20 cellular contexts compared by ENCODE assay signal in the genomic region with DNA sequence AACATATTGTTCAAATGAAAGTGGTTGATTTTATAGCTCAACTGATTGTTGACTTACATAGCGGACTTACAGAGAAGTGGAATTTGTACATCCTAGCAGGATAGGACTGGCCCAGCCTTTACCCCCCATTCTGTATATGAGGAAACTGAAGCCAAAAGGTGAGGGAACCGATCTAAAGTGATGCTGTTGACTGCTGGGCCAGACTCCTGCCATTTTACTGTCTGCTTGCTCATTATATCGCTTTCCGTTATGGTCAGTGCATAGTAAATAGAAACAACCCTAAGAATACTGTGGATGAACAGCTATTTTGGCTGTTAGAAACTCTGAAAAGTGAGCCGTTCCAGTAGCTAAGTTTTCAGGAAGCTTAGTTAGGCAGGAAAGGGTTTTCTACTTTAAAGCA. TPM values are rescaled to one million over a fixed set of nuclear protein-coding genes. Genes with fewer than 3 reads are reported as not detected.
DNase-seq lines count a peak whose midpoint lies in the region; ATAC-seq, FAIRE-seq and TF ChIP-seq lines count a peak whose summit lies in the region.
"Had no signal": no experiment of that assay in that cellular context is flagged by ENCODE, and none has a peak within 500 bp of the region (broad histone marks: within the 10 kb centered on the region; RNA-seq: fewer than 3 reads in every experiment).

No MANE protein-coding gene starts in this region.

- peak overlapping the region; percentile 38 to 89 (median 79) for H3K4me3 Mint-ChIP-seq in CD4-positive, alpha-beta memory T cell
- peak overlapping the region; percentile 81 for H3K4me3 Mint-ChIP-seq in activated CD8-positive, alpha-beta T cell treated with anti-CD3 and anti-CD28 coated beads for 36 hours
- peak overlapping the region; percentile 67 to 93 (median 86) for H3K4me3 Mint-ChIP-seq in naive thymus-derived CD8-positive, alpha-beta T cell
- H3K4me3 Mint-ChIP-seq: GM23338 had no signal

- CTCF ChIA-PET in CD4-positive, alpha-beta memory T cell (lab: Charles Lee; ENCODE audit: partially characterized antibody), result interaction anchor here (0.8 to 4.9 kb wide), 3 partner anchors 17 to 81 kb away, joined by 3 to 30 read pairs (median 5); no protein-coding TSS in a partner anchor
- CTCF ChIA-PET in activated CD8-positive, alpha-beta T cell treated with anti-CD3 and anti-CD28 coated beads for 36 hours (lab: Charles Lee), result interaction anchor here (0.7 to 0.8 kb wide), 2 partner anchors 17 to 42 kb away, joined by 3 to 4 read pairs; no protein-coding TSS in a partner anchor

- TF ChIP-seq POLR2A in GM12892 (IDR thresholded peaks at IDR 0.05; ENCODE audit: low read depth, low read length) (no peak), vagina (IDR thresholded peaks at IDR 0.05) (no peak)

- no peak for DNase-seq in CD4-positive, alpha-beta memory T cell
- DNase-seq in GM12892 (ENCODE audit: insufficient read length) (no peak), vagina (ENCODE audit: extremely low spot score in 2 of 2) (no peak), NCI-H146 treated with DMSO at 0.1 percent for 48 hours (lab: John Stamatoyannopoulos, UW; ENCODE audit: unreplicated experiment) (no peak), D721Med (ENCODE audit: insufficient read length, low spot score) (no peak)
- DNase-seq in activated CD8-positive, alpha-beta T cell treated with anti-CD3 and anti-CD28 coated beads for 36 hours, result no peak
- DNase-seq in naive thymus-derived CD8-positive, alpha-beta T cell, result no peak
- DNase-seq: activated CD4-positive, alpha-beta T cell treated with anti-CD3 and anti-CD28 coated beads for 4 hours; central memory CD4-positive, alpha-beta T cell; Karpas-422; mucosa of descending colon; NCI-H1694 treated with DMSO at 0.1 percent for 48 hours; NCI-H524 treated with DMSO at 0.1 percent for 48 hours; psoas muscle; stimulated activated CD8-positive, alpha-beta memory T cell treated with anti-CD3 and anti-CD28 coated beads, Interleukin-4, amount 100 ng/mL, for 48 hours; uterus had no signal

- no peak for ATAC-seq in activated CD8-positive, alpha-beta T cell treated with anti-CD3 and anti-CD28 coated beads for 36 hours
- ATAC-seq in naive thymus-derived CD8-positive, alpha-beta T cell, result no peak
- no peak for ATAC-seq in HG03342 (IDR thresholded peaks at IDR 0.05; ENCODE audit: unreplicated experiment)
- ATAC-seq: GM23338, Panc1 had no signal

- H3K4me1 Mint-ChIP-seq in CD4-positive, alpha-beta memory T cell, result peaks cover 52 to 89% (median 62%) of the 10 kb centered on the region in 4 donors
- peaks cover 79% of the 10 kb centered on the region for H3K4me1 Mint-ChIP-seq in activated CD8-positive, alpha-beta T cell treated with anti-CD3 and anti-CD28 coated beads for 36 hours (ENCODE audit: low read depth)
- peaks cover 41 to 91% (median 85%) of the 10 kb centered on the region in 4 donors for H3K4me1 Mint-ChIP-seq in naive thymus-derived CD8-positive, alpha-beta T cell
- H3K4me1 Mint-ChIP-seq: GM23338 had no signal

- peak overlapping the region; percentile 81 for H3K27ac ChIP-seq in CD4-positive, alpha-beta memory T cell (ENCODE audit: low read depth, low read length)
- H3K27ac ChIP-seq in vagina, result no peak overlapping the region
- H3K27ac ChIP-seq: C4-2B, psoas muscle, uterus had no signal

- POLR2A ChIA-PET in CD4-positive, alpha-beta memory T cell (lab: Charles Lee; ENCODE audit: partially characterized antibody), result interaction anchor here (1.0 to 8.1 kb wide), 8 partner anchors 16 to 32 kb away, joined by 3 to 188 read pairs (median 6); a partner anchor contains a TSS
- POLR2A ChIA-PET in activated CD8-positive, alpha-beta T cell treated with anti-CD3 and anti-CD28 coated beads for 36 hours (lab: Charles Lee), result interaction anchor here (0.6 to 2.2 kb wide), 8 partner anchors 13 to 32 kb away, joined by 3 to 7 read pairs (median 3); no protein-coding TSS in a partner anchor
- POLR2A ChIA-PET in naive thymus-derived CD8-positive, alpha-beta T cell (lab: Charles Lee), result interaction anchor here (1.1 to 7.0 kb wide), 6 partner anchors 10 to 30 kb away, joined by 3 to 103 read pairs (median 14); a partner anchor contains a TSS

- intact Hi-C loops in CD4-positive, alpha-beta memory T cell (cut with micrococcal nuclease), result loop anchor here (1.0 kb wide), 2 partner anchors 17 to 32 kb away; a partner anchor contains a TSS
- intact Hi-C loops in activated CD8-positive, alpha-beta T cell treated with anti-CD3 and anti-CD28 coated beads for 36 hours (cut with micrococcal nuclease), result loop anchor here (2.0 kb wide), 1 partner anchor 29 kb away; no protein-coding TSS in a partner anchor
- intact Hi-C loops in vagina (cut with DNase I), result no loop called here

- peaks cover 0 to 10% of the 10 kb centered on the region in 2 donors for H3K36me3 Mint-ChIP-seq in CD4-positive, alpha-beta memory T cell
- peaks cover 27% of the 10 kb centered on the region for H3K36me3 Mint-ChIP-seq in activated CD8-positive, alpha-beta T cell treated with anti-CD3 and anti-CD28 coated beads for 36 hours (ENCODE audit: low read depth)
- peaks cover 0 to 16% (median 0%) of the 10 kb centered on the region in 3 donors for H3K36me3 Mint-ChIP-seq in naive thymus-derived CD8-positive, alpha-beta T cell

- H3K9me3 Mint-ChIP-seq in CD4-positive, alpha-beta memory T cell, result peaks cover 0 to 1% (median 0%) of the 10 kb centered on the region in 8 donors
- no peaks in the 10 kb centered on the region for H3K9me3 Mint-ChIP-seq in activated CD8-positive, alpha-beta T cell treated with anti-CD3 and anti-CD28 coated beads for 36 hours
- no peaks in the 10 kb centered on the region for H3K9me3 Mint-ChIP-seq in naive thymus-derived CD8-positive, alpha-beta T cell
- H3K9me3 Mint-ChIP-seq: GM23338 had no signal

- peak; percentile 87 for FAIRE-seq in GM12892 (lab: Jason Lieb, UNC)
- no peak for FAIRE-seq in D721Med (lab: Jason Lieb, UNC)

- H3K27ac Mint-ChIP-seq in CD4-positive, alpha-beta memory T cell, result peak overlapping the region; percentile 92 to 100 (median 99)
- H3K27ac Mint-ChIP-seq in activated CD8-positive, alpha-beta T cell treated with anti-CD3 and anti-CD28 coated beads for 36 hours, result peak overlapping the region; percentile 98
- peak overlapping the region; percentile 97 to 100 (median 99) for H3K27ac Mint-ChIP-seq in naive thymus-derived CD8-positive, alpha-beta T cell
- H3K27ac Mint-ChIP-seq: GM23338 had no signal

- no peak for TF ChIP-seq CTCF in activated CD8-positive, alpha-beta T cell treated with anti-CD3 and anti-CD28 coated beads for 36 hours (IDR thresholded peaks at IDR 0.05)
- TF ChIP-seq CTCF in vagina (IDR thresholded peaks at IDR 0.05), result no peak
- TF ChIP-seq CTCF in D721Med (IDR thresholded peaks at IDR 0.05; ENCODE audit: insufficient read depth, missing control alignments), result no peak

- no peaks in the 10 kb centered on the region for H3K27me3 ChIP-seq in CD4-positive, alpha-beta memory T cell (ENCODE audit: insufficient read depth, low read length)
- H3K27me3 ChIP-seq in vagina, result no peaks in the 10 kb centered on the region
- H3K27me3 ChIP-seq: uterus had no signal

- no peaks in the 10 kb centered on the region for H3K36me3 ChIP-seq in CD4-positive, alpha-beta memory T cell (ENCODE audit: insufficient read depth, low read length)
- peaks cover 0 to 3% of the 10 kb centered on the region in 2 donors for H3K36me3 ChIP-seq in vagina
- H3K36me3 ChIP-seq: uterus had no signal

- no peaks in the 10 kb centered on the region for H3K9me3 ChIP-seq in CD4-positive, alpha-beta memory T cell (ENCODE audit: control insufficient read depth in 1 of 2, low read length in 2 of 2)
- H3K9me3 ChIP-seq in vagina, result no peaks in the 10 kb centered on the region
- H3K9me3 ChIP-seq: mucosa of descending colon, psoas muscle, uterus had no signal

- no peaks in the 10 kb centered on the region for H3K27me3 Mint-ChIP-seq in CD4-positive, alpha-beta memory T cell
- no peaks in the 10 kb centered on the region for H3K27me3 Mint-ChIP-seq in activated CD8-positive, alpha-beta T cell treated with anti-CD3 and anti-CD28 coated beads for 36 hours
- H3K27me3 Mint-ChIP-seq in naive thymus-derived CD8-positive, alpha-beta T cell, result no peaks in the 10 kb centered on the region

- peaks cover 58% of the 10 kb centered on the region for H3K4me1 ChIP-seq in CD4-positive, alpha-beta memory T cell (ENCODE audit: insufficient read depth, low read length)
- H3K4me1 ChIP-seq in vagina, result peaks cover 9% of the 10 kb centered on the region
- H3K4me1 ChIP-seq: uterus had no signal

- H3K4me3 ChIP-seq in CD4-positive, alpha-beta memory T cell (ENCODE audit: low read length in 2 of 2), result no peak overlapping the region
- no peak overlapping the region for H3K4me3 ChIP-seq in vagina
- H3K4me3 ChIP-seq: GM23338, mucosa of descending colon, psoas muscle, uterus had no signal

RNA-seq across cellular contexts. Expression of a gene that starts 31.9 kb away (rescaled TPM):
- 100 to 1,000 TPM; 113 to 118 TPM for total RNA-seq in CD4-positive, alpha-beta memory T cell
- polyA plus RNA-seq in CD4-positive, alpha-beta memory T cell, result 10 to 100 TPM in 1 of 2 donors, 1 to 10 TPM in 1; 6.7 to 23.5 TPM
- polyA plus RNA-seq in GM12892 (2012; ENCODE audit: missing spikeins), result 34.2 TPM
- total RNA-seq in activated CD8-positive, alpha-beta T cell treated with anti-CD3 and anti-CD28 coated beads for 36 hours, result 10 to 100 TPM; 41.2 to 43.6 TPM
- 100 to 1,000 TPM; 145 to 146 TPM for total RNA-seq in naive thymus-derived CD8-positive, alpha-beta T cell
- polyA plus RNA-seq in naive thymus-derived CD8-positive, alpha-beta T cell, result 10 to 100 TPM; 16.8 to 23.0 (median 20.1) TPM
- total RNA-seq in vagina, result 56.2 TPM
